Comparison of ENCODE assay signal across 10 cellular contexts in genomic region chr6:107730106-107730505, GRCh38.
A peak's percentile ranks its signal among the peaks of the same experiment; 100 is the strongest.
DNase-seq lines count a peak whose midpoint lies in the region; ATAC-seq and TF ChIP-seq lines count a peak whose summit lies in the region.
"Had no signal": no experiment of that assay in that cellular context is flagged by ENCODE, and none has a peak within 500 bp of the region (broad histone marks: within the 10 kb centered on the region; RNA-seq: fewer than 3 reads in every experiment).

No MANE protein-coding gene starts in this region.

- peak overlapping the region; percentile 65 to 91 (median 73) for H3K27ac Mint-ChIP-seq in IgD-negative memory B cell
- H3K27ac Mint-ChIP-seq in activated CD4-positive, alpha-beta T cell treated with anti-CD3 and anti-CD28 coated beads, Interleukin-2, amount 10 ng/mL, durations not matched to agents 7 days and 5 days = peak overlapping the region; percentile 92
- H3K27ac Mint-ChIP-seq in activated naive CD8-positive, alpha-beta T cell treated with anti-CD3 and anti-CD28 coated beads, Interleukin-2, amount 50 U/mL, for 24 hours = peak overlapping the region; percentile 88

- no peaks in the 10 kb centered on the region for H3K36me3 Mint-ChIP-seq in IgD-negative memory B cell
- peaks cover 43% of the 10 kb centered on the region for H3K36me3 Mint-ChIP-seq in activated CD4-positive, alpha-beta T cell treated with anti-CD3 and anti-CD28 coated beads, Interleukin-2, amount 10 ng/mL, durations not matched to agents 7 days and 5 days (ENCODE audit: low read depth)
- peaks cover 5% of the 10 kb centered on the region for H3K36me3 Mint-ChIP-seq in activated naive CD8-positive, alpha-beta T cell treated with anti-CD3 and anti-CD28 coated beads, Interleukin-2, amount 50 U/mL, for 24 hours (ENCODE audit: low read depth)

- peak; percentile 70 for DNase-seq in activated CD4-positive, alpha-beta T cell treated with anti-CD3 and anti-CD28 coated beads, Interleukin-2, amount 10 ng/mL, durations not matched to agents 7 days and 5 days
- peak; percentile 49 for DNase-seq in activated naive CD8-positive, alpha-beta T cell treated with anti-CD3 and anti-CD28 coated beads, Interleukin-2, amount 50 U/mL, for 24 hours
- DNase-seq in stimulated activated CD4-positive, alpha-beta T cell treated with anti-CD3 and anti-CD28 coated beads, Interleukin-4, amount 100 ng/mL, for 24 hours = peak; percentile 57
- DNase-seq in NCI-H2171 (lab: John Stamatoyannopoulos, UW) (no peak), GM20000 (ENCODE audit: low spot score) (no peak)
- DNase-seq: NCI-H1048, SK-N-SH had no signal

- H3K9me3 Mint-ChIP-seq in IgD-negative memory B cell = no peaks in the 10 kb centered on the region
- no peaks in the 10 kb centered on the region for H3K9me3 Mint-ChIP-seq in activated CD4-positive, alpha-beta T cell treated with anti-CD3 and anti-CD28 coated beads, Interleukin-2, amount 10 ng/mL, durations not matched to agents 7 days and 5 days
- H3K9me3 Mint-ChIP-seq in activated naive CD8-positive, alpha-beta T cell treated with anti-CD3 and anti-CD28 coated beads, Interleukin-2, amount 50 U/mL, for 24 hours = no peaks in the 10 kb centered on the region

- H3K27me3 Mint-ChIP-seq in IgD-negative memory B cell = no peaks in the 10 kb centered on the region
- H3K27me3 Mint-ChIP-seq in activated CD4-positive, alpha-beta T cell treated with anti-CD3 and anti-CD28 coated beads, Interleukin-2, amount 10 ng/mL, durations not matched to agents 7 days and 5 days = no peaks in the 10 kb centered on the region
- no peaks in the 10 kb centered on the region for H3K27me3 Mint-ChIP-seq in activated naive CD8-positive, alpha-beta T cell treated with anti-CD3 and anti-CD28 coated beads, Interleukin-2, amount 50 U/mL, for 24 hours

- ATAC-seq in activated naive CD8-positive, alpha-beta T cell treated with anti-CD3 and anti-CD28 coated beads, Interleukin-2, amount 50 U/mL, for 24 hours = peak; percentile 44
- ATAC-seq in HG03039 (IDR thresholded peaks at IDR 0.05; ENCODE audit: unreplicated experiment) (no peak), HG03159 (IDR thresholded peaks at IDR 0.05; ENCODE audit: unreplicated experiment) (no peak)

- POLR2A ChIA-PET in activated CD4-positive, alpha-beta T cell treated with anti-CD3 and anti-CD28 coated beads, Interleukin-2, amount 10 ng/mL, durations not matched to agents 7 days and 5 days (lab: Charles Lee) = no interaction called here

- H3K4me3 Mint-ChIP-seq in IgD-negative memory B cell = peak overlapping the region; percentile 75 to 92 (median 84)
- H3K4me3 Mint-ChIP-seq in activated CD4-positive, alpha-beta T cell treated with anti-CD3 and anti-CD28 coated beads, Interleukin-2, amount 10 ng/mL, durations not matched to agents 7 days and 5 days = peak overlapping the region; percentile 89
- peak overlapping the region; percentile 88 for H3K4me3 Mint-ChIP-seq in activated naive CD8-positive, alpha-beta T cell treated with anti-CD3 and anti-CD28 coated beads, Interleukin-2, amount 50 U/mL, for 24 hours

- H3K4me1 Mint-ChIP-seq in IgD-negative memory B cell = peaks cover 29 to 44% (median 33%) of the 10 kb centered on the region in 3 donors
- peaks cover 82% of the 10 kb centered on the region for H3K4me1 Mint-ChIP-seq in activated CD4-positive, alpha-beta T cell treated with anti-CD3 and anti-CD28 coated beads, Interleukin-2, amount 10 ng/mL, durations not matched to agents 7 days and 5 days
- H3K4me1 Mint-ChIP-seq in activated naive CD8-positive, alpha-beta T cell treated with anti-CD3 and anti-CD28 coated beads, Interleukin-2, amount 50 U/mL, for 24 hours = peaks cover 79% of the 10 kb centered on the region

- CTCF ChIA-PET in activated CD4-positive, alpha-beta T cell treated with anti-CD3 and anti-CD28 coated beads, Interleukin-2, amount 10 ng/mL, durations not matched to agents 7 days and 5 days (lab: Charles Lee) = interaction anchor here (0.7 to 2.9 kb wide), 4 partner anchors 11 to 118 kb away, joined by 3 to 9 read pairs (median 6); no protein-coding TSS in a partner anchor

- no peak for TF ChIP-seq CTCF in GM20000 (IDR thresholded peaks at IDR 0.05; ENCODE audit: extremely low read depth, missing control alignments)

Comparison
In these comparisons a context has a peak if more than half of its experiments do, and no peak if none do; other contexts are left out.
1. DNase-seq: peak in activated CD4-positive, alpha-beta T cell treated with anti-CD3 and anti-CD28 coated beads, Interleukin-2, amount 10 ng/mL, durations not matched to agents 7 days and 5 days (single experiment), activated naive CD8-positive, alpha-beta T cell treated with anti-CD3 and anti-CD28 coated beads, Interleukin-2, amount 50 U/mL, for 24 hours (single experiment) and stimulated activated CD4-positive, alpha-beta T cell treated with anti-CD3 and anti-CD28 coated beads, Interleukin-4, amount 100 ng/mL, for 24 hours (single experiment); none in NCI-H2171 (single experiment) and GM20000 (single experiment).
2. Peak in every context shown above with its lines, with median percentiles within 50 percentile points of each other: H3K27ac Mint-ChIP-seq and H3K4me3 Mint-ChIP-seq.